ENCODE assay signal across 1 cellular context in the genomic region with DNA sequence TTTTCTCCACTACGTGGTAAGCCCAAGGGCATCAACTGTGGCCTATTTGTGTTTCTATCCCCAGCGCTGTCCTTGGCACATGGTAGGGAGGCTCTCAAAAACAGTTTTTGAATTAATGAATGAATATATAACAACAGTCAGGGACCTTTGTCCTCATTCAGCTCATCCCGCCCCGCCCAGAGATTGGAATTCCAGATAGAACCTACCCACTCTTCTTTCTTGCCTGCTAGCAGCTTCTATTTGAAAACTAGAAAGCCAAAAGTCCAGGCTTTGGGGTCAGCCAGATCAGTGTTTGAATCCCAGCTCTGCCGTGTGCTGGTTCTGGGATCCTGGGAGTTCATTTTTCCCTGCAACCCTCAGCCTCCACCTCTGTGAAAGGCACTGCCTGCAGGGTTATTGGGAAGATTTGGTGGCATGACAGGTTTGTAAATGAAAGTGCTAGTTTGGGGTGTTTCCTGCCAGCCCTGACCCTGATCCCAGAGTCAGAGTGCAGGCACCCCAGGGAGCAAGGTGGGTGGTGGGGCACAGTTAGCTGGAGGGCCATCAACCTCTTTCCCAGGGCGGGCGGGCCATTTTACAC.
A peak's percentile ranks its signal among the peaks of the same experiment; 100 is the strongest.
TF ChIP-seq lines count a peak whose summit lies in the region.

No MANE protein-coding gene starts in this region.

TF ChIP-seq in HepG2, 621 proteins besides CTCF, POLR2A, EP300 and RAD21 (continued from another document and continues in another):
- TF ChIP-seq, protein P1, sequence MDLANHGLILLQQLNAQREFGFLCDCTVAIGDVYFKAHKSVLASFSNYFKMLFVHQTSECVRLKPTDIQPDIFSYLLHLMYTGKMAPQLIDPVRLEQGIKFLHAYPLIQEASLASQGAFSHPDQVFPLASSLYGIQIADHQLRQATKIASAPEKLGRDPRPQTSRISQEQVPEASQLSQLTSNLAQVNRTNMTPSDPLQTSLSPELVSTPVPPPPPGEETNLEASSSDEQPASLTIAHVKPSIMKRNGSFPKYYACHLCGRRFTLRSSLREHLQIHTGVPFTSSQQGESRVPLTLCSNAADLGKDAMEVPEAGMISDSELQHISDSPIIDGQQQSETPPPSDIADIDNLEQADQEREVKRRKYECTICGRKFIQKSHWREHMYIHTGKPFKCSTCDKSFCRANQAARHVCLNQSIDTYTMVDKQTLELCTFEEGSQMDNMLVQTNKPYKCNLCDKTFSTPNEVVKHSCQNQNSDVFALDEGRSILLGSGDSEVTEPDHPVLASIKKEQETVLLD (CRISPR knock-in tag; IDR thresholded peaks at IDR 0.05; ENCODE audit: low read depth) = no peak
- TF ChIP-seq, protein P2, sequence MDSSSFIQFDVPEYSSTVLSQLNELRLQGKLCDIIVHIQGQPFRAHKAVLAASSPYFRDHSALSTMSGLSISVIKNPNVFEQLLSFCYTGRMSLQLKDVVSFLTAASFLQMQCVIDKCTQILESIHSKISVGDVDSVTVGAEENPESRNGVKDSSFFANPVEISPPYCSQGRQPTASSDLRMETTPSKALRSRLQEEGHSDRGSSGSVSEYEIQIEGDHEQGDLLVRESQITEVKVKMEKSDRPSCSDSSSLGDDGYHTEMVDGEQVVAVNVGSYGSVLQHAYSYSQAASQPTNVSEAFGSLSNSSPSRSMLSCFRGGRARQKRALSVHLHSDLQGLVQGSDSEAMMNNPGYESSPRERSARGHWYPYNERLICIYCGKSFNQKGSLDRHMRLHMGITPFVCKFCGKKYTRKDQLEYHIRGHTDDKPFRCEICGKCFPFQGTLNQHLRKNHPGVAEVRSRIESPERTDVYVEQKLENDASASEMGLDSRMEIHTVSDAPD (CRISPR knock-in tag; IDR thresholded peaks at IDR 0.05) = no peak
- TF ChIP-seq ZNF772 (CRISPR knock-in tag; IDR thresholded peaks at IDR 0.05) (no peak), RELA (CRISPR knock-in tag; IDR thresholded peaks at IDR 0.05) (no peak), MIXL1 (CRISPR knock-in tag; IDR thresholded peaks at IDR 0.05) (no peak), WIZ (CRISPR knock-in tag; IDR thresholded peaks at IDR 0.05) (no peak), ZNF138 (CRISPR knock-in tag; IDR thresholded peaks at IDR 0.05; ENCODE audit: low read depth) (no peak), RFXANK (CRISPR knock-in tag; IDR thresholded peaks at IDR 0.05) (no peak), ARNT2 (CRISPR knock-in tag; IDR thresholded peaks at IDR 0.05; ENCODE audit: low read depth) (0 out of 2 replicates have a peak, but pooled peaks have one; percentile 51), ZZZ3 (CRISPR knock-in tag; IDR thresholded peaks at IDR 0.05; ENCODE audit: borderline replicate concordance) (no peak), ZNF441 (CRISPR knock-in tag; IDR thresholded peaks at IDR 0.05; ENCODE audit: borderline replicate concordance) (no peak), ZNF501 (CRISPR knock-in tag; IDR thresholded peaks at IDR 0.05) (0 out of 2 replicates have a peak, but pooled peaks have one; percentile 14), CHD2 (IDR thresholded peaks at IDR 0.05; ENCODE audit: low read depth, low read length) (no peak), GATAD2A (CRISPR knock-in tag; IDR thresholded peaks at IDR 0.05) (0 out of 2 replicates have a peak, but pooled peaks have one; percentile 5), CREM (IDR thresholded peaks at IDR 0.05) (peak; percentile 47; the same call in 1 of the 2 replicates), CREM (CRISPR knock-in tag; IDR thresholded peaks at IDR 0.05) (no peak), KDM4B (CRISPR knock-in tag; IDR thresholded peaks at IDR 0.05) (no peak), ONECUT2 (CRISPR knock-in tag; IDR thresholded peaks at IDR 0.05) (no peak), ZNF589 (CRISPR knock-in tag; conservative IDR thresholded peaks at IDR 0.05) (no peak), MXD4 (CRISPR knock-in tag; IDR thresholded peaks at IDR 0.05) (no peak)
- TF ChIP-seq, protein P3, sequence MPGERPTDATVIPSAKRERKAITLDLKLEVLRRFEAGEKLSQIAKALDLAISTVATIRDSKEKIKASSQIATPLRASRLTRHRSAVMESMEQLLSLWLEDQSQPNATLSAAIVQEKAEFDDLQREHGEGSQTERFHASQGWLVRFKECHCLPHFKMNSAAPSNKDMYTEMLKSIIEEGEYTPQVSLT (CRISPR knock-in tag; IDR thresholded peaks at IDR 0.05; ENCODE audit: borderline replicate concordance, low read depth) = no peak
- TF ChIP-seq, protein P4, sequence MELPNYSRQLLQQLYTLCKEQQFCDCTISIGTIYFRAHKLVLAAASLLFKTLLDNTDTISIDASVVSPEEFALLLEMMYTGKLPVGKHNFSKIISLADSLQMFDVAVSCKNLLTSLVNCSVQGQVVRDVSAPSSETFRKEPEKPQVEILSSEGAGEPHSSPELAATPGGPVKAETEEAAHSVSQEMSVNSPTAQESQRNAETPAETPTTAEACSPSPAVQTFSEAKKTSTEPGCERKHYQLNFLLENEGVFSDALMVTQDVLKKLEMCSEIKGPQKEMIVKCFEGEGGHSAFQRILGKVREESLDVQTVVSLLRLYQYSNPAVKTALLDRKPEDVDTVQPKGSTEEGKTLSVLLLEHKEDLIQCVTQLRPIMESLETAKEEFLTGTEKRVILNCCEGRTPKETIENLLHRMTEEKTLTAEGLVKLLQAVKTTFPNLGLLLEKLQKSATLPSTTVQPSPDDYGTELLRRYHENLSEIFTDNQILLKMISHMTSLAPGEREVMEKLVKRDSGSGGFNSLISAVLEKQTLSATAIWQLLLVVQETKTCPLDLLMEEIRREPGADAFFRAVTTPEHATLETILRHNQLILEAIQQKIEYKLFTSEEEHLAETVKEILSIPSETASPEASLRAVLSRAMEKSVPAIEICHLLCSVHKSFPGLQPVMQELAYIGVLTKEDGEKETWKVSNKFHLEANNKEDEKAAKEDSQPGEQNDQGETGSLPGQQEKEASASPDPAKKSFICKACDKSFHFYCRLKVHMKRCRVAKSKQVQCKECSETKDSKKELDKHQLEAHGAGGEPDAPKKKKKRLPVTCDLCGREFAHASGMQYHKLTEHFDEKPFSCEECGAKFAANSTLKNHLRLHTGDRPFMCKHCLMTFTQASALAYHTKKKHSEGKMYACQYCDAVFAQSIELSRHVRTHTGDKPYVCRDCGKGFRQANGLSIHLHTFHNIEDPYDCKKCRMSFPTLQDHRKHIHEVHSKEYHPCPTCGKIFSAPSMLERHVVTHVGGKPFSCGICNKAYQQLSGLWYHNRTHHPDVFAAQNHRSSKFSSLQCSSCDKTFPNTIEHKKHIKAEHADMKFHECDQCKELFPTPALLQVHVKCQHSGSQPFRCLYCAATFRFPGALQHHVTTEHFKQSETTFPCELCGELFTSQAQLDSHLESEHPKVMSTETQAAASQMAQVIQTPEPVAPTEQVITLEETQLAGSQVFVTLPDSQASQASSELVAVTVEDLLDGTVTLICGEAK (IDR thresholded peaks at IDR 0.05) = no peak
- TF ChIP-seq, protein P4 (CRISPR knock-in tag; IDR thresholded peaks at IDR 0.05) = no peak
- TF ChIP-seq, protein P5, sequence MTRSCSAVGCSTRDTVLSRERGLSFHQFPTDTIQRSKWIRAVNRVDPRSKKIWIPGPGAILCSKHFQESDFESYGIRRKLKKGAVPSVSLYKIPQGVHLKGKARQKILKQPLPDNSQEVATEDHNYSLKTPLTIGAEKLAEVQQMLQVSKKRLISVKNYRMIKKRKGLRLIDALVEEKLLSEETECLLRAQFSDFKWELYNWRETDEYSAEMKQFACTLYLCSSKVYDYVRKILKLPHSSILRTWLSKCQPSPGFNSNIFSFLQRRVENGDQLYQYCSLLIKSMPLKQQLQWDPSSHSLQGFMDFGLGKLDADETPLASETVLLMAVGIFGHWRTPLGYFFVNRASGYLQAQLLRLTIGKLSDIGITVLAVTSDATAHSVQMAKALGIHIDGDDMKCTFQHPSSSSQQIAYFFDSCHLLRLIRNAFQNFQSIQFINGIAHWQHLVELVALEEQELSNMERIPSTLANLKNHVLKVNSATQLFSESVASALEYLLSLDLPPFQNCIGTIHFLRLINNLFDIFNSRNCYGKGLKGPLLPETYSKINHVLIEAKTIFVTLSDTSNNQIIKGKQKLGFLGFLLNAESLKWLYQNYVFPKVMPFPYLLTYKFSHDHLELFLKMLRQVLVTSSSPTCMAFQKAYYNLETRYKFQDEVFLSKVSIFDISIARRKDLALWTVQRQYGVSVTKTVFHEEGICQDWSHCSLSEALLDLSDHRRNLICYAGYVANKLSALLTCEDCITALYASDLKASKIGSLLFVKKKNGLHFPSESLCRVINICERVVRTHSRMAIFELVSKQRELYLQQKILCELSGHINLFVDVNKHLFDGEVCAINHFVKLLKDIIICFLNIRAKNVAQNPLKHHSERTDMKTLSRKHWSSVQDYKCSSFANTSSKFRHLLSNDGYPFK (CRISPR knock-in tag; IDR thresholded peaks at IDR 0.05; ENCODE audit: borderline replicate concordance) = no peak
- TF ChIP-seq, protein P6, sequence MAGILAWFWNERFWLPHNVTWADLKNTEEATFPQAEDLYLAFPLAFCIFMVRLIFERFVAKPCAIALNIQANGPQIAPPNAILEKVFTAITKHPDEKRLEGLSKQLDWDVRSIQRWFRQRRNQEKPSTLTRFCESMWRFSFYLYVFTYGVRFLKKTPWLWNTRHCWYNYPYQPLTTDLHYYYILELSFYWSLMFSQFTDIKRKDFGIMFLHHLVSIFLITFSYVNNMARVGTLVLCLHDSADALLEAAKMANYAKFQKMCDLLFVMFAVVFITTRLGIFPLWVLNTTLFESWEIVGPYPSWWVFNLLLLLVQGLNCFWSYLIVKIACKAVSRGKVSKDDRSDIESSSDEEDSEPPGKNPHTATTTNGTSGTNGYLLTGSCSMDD (CRISPR knock-in tag; IDR thresholded peaks at IDR 0.05) = peak; percentile 27; the same call in 1 of the 2 replicates
- TF ChIP-seq, protein P7, sequence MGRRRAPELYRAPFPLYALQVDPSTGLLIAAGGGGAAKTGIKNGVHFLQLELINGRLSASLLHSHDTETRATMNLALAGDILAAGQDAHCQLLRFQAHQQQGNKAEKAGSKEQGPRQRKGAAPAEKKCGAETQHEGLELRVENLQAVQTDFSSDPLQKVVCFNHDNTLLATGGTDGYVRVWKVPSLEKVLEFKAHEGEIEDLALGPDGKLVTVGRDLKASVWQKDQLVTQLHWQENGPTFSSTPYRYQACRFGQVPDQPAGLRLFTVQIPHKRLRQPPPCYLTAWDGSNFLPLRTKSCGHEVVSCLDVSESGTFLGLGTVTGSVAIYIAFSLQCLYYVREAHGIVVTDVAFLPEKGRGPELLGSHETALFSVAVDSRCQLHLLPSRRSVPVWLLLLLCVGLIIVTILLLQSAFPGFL (CRISPR knock-in tag; IDR thresholded peaks at IDR 0.05) = no peak
- TF ChIP-seq, protein P8, sequence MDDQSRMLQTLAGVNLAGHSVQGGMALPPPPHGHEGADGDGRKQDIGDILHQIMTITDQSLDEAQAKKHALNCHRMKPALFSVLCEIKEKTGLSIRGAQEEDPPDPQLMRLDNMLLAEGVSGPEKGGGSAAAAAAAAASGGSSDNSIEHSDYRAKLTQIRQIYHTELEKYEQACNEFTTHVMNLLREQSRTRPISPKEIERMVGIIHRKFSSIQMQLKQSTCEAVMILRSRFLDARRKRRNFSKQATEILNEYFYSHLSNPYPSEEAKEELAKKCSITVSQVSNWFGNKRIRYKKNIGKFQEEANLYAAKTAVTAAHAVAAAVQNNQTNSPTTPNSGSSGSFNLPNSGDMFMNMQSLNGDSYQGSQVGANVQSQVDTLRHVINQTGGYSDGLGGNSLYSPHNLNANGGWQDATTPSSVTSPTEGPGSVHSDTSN (CRISPR knock-in tag; IDR thresholded peaks at IDR 0.05; ENCODE audit: borderline replicate concordance) = no peak
- TF ChIP-seq, protein P9, sequence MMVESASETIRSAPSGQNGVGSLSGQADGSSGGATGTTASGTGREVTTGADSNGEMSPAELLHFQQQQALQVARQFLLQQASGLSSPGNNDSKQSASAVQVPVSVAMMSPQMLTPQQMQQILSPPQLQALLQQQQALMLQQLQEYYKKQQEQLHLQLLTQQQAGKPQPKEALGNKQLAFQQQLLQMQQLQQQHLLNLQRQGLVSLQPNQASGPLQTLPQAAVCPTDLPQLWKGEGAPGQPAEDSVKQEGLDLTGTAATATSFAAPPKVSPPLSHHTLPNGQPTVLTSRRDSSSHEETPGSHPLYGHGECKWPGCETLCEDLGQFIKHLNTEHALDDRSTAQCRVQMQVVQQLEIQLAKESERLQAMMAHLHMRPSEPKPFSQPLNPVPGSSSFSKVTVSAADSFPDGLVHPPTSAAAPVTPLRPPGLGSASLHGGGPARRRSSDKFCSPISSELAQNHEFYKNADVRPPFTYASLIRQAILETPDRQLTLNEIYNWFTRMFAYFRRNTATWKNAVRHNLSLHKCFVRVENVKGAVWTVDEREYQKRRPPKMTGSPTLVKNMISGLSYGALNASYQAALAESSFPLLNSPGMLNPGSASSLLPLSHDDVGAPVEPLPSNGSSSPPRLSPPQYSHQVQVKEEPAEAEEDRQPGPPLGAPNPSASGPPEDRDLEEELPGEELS (CRISPR knock-in tag; IDR thresholded peaks at IDR 0.05) = no peak
- TF ChIP-seq, protein P10, sequence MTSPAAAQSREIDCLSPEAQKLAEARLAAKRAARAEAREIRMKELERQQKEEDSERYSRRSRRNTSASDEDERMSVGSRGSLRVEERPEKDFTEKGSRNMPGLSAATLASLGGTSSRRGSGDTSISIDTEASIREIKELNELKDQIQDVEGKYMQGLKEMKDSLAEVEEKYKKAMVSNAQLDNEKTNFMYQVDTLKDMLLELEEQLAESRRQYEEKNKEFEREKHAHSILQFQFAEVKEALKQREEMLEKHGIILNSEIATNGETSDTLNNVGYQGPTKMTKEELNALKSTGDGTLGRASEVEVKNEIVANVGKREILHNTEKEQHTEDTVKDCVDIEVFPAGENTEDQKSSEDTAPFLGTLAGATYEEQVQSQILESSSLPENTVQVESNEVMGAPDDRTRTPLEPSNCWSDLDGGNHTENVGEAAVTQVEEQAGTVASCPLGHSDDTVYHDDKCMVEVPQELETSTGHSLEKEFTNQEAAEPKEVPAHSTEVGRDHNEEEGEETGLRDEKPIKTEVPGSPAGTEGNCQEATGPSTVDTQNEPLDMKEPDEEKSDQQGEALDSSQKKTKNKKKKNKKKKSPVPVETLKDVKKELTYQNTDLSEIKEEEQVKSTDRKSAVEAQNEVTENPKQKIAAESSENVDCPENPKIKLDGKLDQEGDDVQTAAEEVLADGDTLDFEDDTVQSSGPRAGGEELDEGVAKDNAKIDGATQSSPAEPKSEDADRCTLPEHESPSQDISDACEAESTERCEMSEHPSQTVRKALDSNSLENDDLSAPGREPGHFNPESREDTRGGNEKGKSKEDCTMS (CRISPR knock-in tag; conservative IDR thresholded peaks at IDR 0.05) = no peak
